Comparison of ENCODE assay signal across 1 cellular context in genomic region chr22:29330753-29331152, GRCh38.
TF ChIP-seq lines count a peak whose summit lies in the region.

No MANE protein-coding gene starts in this region.

TF ChIP-seq in HEK293T, 16 proteins besides CTCF, POLR2A, EP300 and RAD21:
- TF ChIP-seq PKNOX1 (IDR thresholded peaks at IDR 0.05) (no peak), BHLHE40 (IDR thresholded peaks at IDR 0.05; ENCODE audit: borderline replicate concordance) (no peak), LEF1 (IDR thresholded peaks at IDR 0.05; ENCODE audit: borderline replicate concordance) (no peak), SP1 (IDR thresholded peaks at IDR 0.05) (no peak), FOXK2 (IDR thresholded peaks at IDR 0.05) (no peak), ZNF384 (IDR thresholded peaks at IDR 0.05) (no peak), HDGF (IDR thresholded peaks at IDR 0.05; ENCODE audit: borderline replicate concordance) (no peak), SUZ12 (IDR thresholded peaks at IDR 0.05) (no peak), CTBP1 (IDR thresholded peaks at IDR 0.05; ENCODE audit: borderline replicate concordance) (no peak), ARNT (IDR thresholded peaks at IDR 0.05) (no peak), FOXA1 (IDR thresholded peaks at IDR 0.05) (no peak), FOXM1 (IDR thresholded peaks at IDR 0.05; ENCODE audit: borderline replicate concordance) (no peak), NFRKB (IDR thresholded peaks at IDR 0.05) (no peak), L3MBTL2 (conservative IDR thresholded peaks at IDR 0.05) (no peak), ELF4 (IDR thresholded peaks at IDR 0.05) (no peak), TARDBP (IDR thresholded peaks at IDR 0.05) (no peak)
TF ChIP-seq in HEK293T: peak in this region for 0.
